In the genomic region with DNA sequence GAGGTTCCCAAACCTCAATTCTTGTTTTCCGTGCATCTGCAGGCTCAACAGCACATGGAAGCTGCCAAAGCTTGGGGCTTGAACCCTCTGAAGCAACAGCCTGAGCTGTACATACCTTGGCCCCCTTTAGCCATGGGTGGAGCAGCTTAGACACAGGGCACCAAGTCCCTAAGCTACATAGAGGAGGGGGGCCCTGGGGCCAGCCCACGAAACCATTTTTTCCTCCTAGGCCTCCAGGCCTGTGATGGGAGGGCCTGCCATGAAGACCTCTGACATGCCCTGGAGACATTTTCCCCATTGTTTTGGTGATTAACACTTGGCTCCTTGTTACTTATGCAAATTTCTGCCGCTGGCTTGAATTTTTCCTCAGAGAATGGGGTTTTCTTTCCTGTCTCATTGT, we compare ENCODE assay signal across 1 cellular context.
TF ChIP-seq lines count a peak whose summit lies in the region.

No MANE protein-coding gene starts in this region.

TF ChIP-seq in HEK293, 187 proteins besides CTCF, POLR2A, EP300 and RAD21 (continued from another document):
- TF ChIP-seq KLF10 (tag by site-specific recombination; IDR thresholded peaks at IDR 0.05) (no peak), ZNF549 (tag by site-specific recombination; IDR thresholded peaks at IDR 0.05) (no peak), ZNF558 (tag by site-specific recombination; IDR thresholded peaks at IDR 0.05) (no peak), ZBTB21 (tag by site-specific recombination; IDR thresholded peaks at IDR 0.05) (no peak), SETDB1 (IDR thresholded peaks at IDR 0.05; ENCODE audit: insufficient read length, low read length) (peak; percentile 56), REST (tag by site-specific recombination; IDR thresholded peaks at IDR 0.05) (no peak), ZNF391 (tag by site-specific recombination; IDR thresholded peaks at IDR 0.05; ENCODE audit: borderline replicate concordance, low read depth) (no peak), EGR2 (tag by site-specific recombination; IDR thresholded peaks at IDR 0.05; ENCODE audit: low read depth) (no peak), ZNF654 (tag by site-specific recombination; IDR thresholded peaks at IDR 0.05; ENCODE audit: low read depth) (no peak), ZFP41 (tag by site-specific recombination; IDR thresholded peaks at IDR 0.05; ENCODE audit: borderline replicate concordance) (no peak), ZNF473 (tag by site-specific recombination; IDR thresholded peaks at IDR 0.05) (no peak), YY2 (tag by site-specific recombination; IDR thresholded peaks at IDR 0.05) (no peak), ZNF670 (tag by site-specific recombination; IDR thresholded peaks at IDR 0.05; ENCODE audit: low read depth) (no peak), ZNF704 (tag by site-specific recombination; IDR thresholded peaks at IDR 0.05) (no peak), ZBTB20 (tag by site-specific recombination; IDR thresholded peaks at IDR 0.05) (no peak), ZEB2 (tag by site-specific recombination; IDR thresholded peaks at IDR 0.05) (no peak), ZNF449 (tag by site-specific recombination; IDR thresholded peaks at IDR 0.05) (no peak), ZNF16 (tag by site-specific recombination; IDR thresholded peaks at IDR 0.05; ENCODE audit: low read depth) (no peak), ZNF544 (tag by site-specific recombination; IDR thresholded peaks at IDR 0.05) (no peak), ZNF626 (tag by site-specific recombination; IDR thresholded peaks at IDR 0.05) (no peak), ZNF202 (tag by site-specific recombination; IDR thresholded peaks at IDR 0.05; ENCODE audit: borderline replicate concordance) (0 out of 2 replicates have a peak, but pooled peaks have one; percentile 34), ZBTB7A (tag by site-specific recombination; IDR thresholded peaks at IDR 0.05; ENCODE audit: low read depth) (no peak), ZNF280C (tag by site-specific recombination; IDR thresholded peaks at IDR 0.05) (no peak), ZNF23 (tag by site-specific recombination; IDR thresholded peaks at IDR 0.05; ENCODE audit: borderline replicate concordance) (no peak), ZNF223 (tag by site-specific recombination; IDR thresholded peaks at IDR 0.05) (no peak), ZNF24 (tag by site-specific recombination; IDR thresholded peaks at IDR 0.05) (no peak)
- TF ChIP-seq, protein P1, sequence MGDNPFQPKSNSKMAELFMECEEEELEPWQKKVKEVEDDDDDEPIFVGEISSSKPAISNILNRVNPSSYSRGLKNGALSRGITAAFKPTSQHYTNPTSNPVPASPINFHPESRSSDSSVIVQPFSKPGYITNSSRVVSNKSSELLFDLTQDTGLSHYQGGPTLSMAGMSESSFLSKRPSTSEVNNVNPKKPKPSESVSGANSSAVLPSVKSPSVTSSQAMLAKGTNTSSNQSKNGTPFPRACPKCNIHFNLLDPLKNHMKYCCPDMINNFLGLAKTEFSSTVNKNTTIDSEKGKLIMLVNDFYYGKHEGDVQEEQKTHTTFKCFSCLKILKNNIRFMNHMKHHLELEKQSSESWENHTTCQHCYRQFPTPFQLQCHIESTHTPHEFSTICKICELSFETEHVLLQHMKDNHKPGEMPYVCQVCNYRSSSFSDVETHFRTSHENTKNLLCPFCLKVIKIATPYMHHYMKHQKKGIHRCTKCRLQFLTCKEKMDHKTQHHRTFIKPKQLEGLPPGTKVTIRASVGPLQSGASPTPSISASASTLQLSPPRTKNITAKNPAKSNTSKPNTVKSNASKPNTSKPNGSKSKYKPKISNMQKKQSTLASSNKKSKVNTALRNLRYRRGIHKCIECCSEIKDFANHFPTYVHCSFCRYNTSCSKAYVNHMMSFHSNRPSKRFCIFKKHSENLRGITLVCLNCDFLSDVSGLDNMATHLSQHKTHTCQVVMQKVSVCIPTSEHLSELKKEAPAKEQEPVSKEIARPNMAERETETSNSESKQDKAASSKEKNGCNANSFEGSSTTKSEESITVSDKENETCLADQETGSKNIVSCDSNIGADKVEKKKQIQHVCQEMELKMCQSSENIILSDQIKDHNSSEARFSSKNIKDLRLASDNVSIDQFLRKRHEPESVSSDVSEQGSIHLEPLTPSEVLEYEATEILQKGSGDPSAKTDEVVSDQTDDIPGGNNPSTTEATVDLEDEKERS (tag by site-specific recombination; IDR thresholded peaks at IDR 0.05), result 0 out of 2 replicates have a peak, but pooled peaks have one; percentile 28
- TF ChIP-seq, protein P2, sequence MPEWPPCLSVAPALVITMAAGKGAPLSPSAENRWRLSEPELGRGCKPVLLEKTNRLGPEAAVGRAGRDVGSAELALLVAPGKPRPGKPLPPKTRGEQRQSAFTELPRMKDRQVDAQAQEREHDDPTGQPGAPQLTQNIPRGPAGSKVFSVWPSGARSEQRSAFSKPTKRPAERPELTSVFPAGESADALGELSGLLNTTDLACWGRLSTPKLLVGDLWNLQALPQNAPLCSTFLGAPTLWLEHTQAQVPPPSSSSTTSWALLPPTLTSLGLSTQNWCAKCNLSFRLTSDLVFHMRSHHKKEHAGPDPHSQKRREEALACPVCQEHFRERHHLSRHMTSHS (tag by site-specific recombination; IDR thresholded peaks at IDR 0.05), result no peak
- TF ChIP-seq, protein P3, sequence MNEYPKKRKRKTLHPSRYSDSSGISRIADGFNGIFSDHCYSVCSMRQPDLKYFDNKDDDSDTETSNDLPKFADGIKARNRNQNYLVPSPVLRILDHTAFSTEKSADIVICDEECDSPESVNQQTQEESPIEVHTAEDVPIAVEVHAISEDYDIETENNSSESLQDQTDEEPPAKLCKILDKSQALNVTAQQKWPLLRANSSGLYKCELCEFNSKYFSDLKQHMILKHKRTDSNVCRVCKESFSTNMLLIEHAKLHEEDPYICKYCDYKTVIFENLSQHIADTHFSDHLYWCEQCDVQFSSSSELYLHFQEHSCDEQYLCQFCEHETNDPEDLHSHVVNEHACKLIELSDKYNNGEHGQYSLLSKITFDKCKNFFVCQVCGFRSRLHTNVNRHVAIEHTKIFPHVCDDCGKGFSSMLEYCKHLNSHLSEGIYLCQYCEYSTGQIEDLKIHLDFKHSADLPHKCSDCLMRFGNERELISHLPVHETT (tag by site-specific recombination; IDR thresholded peaks at IDR 0.05), result no peak
TF ChIP-seq in HEK293: peak in this region for 4.
